Comparison of ENCODE assay signal across 22 cellular contexts in the genomic region with DNA sequence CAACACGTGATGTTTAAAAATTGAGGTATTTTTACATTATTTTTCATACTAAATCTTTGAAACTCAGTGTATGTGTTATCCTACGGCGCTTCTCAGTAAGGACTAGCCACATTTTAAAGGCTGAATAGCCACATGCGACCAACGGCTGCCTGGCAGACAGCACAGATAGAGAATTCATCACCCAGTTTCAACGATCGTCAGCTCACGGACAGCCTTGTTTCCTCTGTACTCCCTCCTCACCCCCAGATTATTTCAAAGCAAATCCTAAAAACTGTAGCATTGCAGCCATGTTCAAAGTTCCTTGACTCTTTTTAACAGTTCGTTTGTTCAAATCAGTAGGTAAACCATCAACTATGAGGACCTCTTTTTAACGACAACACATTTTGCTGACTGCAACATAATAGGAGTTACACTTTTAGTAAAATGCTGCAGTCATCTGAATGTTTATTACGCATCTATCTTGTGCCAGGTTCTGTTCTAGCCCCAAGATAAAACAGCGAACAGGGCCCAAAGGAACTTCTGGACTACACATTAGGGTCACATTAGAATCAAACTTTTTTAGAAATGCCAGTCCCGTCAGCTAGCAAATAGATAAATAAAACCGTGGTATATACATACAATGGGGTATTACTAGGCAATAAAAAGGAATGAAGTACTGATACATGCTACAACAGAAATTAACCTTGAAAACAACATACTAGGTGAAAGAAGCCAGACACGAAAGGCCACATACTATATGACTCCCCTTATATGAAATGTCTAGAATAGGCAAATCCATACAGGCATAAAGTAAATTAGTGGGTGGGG. TPM values are rescaled to one million over a fixed set of nuclear protein-coding genes. Genes with fewer than 3 reads are reported as not detected.
DNase-seq lines count a peak whose midpoint lies in the region; ATAC-seq, FAIRE-seq and TF ChIP-seq lines count a peak whose summit lies in the region.
"Had no signal": no experiment of that assay in that cellular context is flagged by ENCODE, and none has a peak within 500 bp of the region (broad histone marks: within the 10 kb centered on the region; RNA-seq: fewer than 3 reads in every experiment).

No MANE protein-coding gene starts in this region.

- no peak for TF ChIP-seq POLR2A in HepG2 (IDR thresholded peaks at IDR 0.05; ENCODE audit: insufficient read depth in 1 of 2, low read depth in 2 of 2, low read length in 2 of 2)
- no peak for TF ChIP-seq POLR2A in right lobe of liver (IDR thresholded peaks at IDR 0.05)

- H3K4me1 Mint-ChIP-seq in astrocyte (ENCODE audit: low read depth, unreplicated experiment) = peaks cover 67% of the 10 kb centered on the region
- peaks cover 32% of the 10 kb centered on the region for H3K4me1 Mint-ChIP-seq in Caco-2 (ENCODE audit: low read depth, unreplicated experiment)

- no peak for TF ChIP-seq CTCF in HepG2 (CRISPR knock-in tag; IDR thresholded peaks at IDR 0.05)
- TF ChIP-seq CTCF in right lobe of liver (IDR thresholded peaks at IDR 0.05) = no peak
- TF ChIP-seq CTCF in OCI-LY1 (IDR thresholded peaks at IDR 0.05; ENCODE audit: low read length) = no peak
- TF ChIP-seq CTCF in astrocyte (IDR thresholded peaks at IDR 0.05; ENCODE audit: insufficient read depth, low read depth, low read length) = no peak
- no peak for TF ChIP-seq CTCF in smooth muscle cell (IDR thresholded peaks at IDR 0.05; ENCODE audit: borderline replicate concordance, insufficient read depth, poor library complexity, severe bottlenecking)
- no peak for TF ChIP-seq CTCF in Caco-2 (IDR thresholded peaks at IDR 0.05; ENCODE audit: insufficient read depth in 1 of 2, low read depth in 1 of 2, low read length in 1 of 2, severe bottlenecking in 1 of 2, unreplicated experiment in 1 of 2)

- H3K9me2 ChIP-seq in OCI-LY1 (ENCODE audit: low read depth, low read length) = no peaks in the 10 kb centered on the region

- ATAC-seq in HepG2 = peak; percentile 56
- ATAC-seq in right lobe of liver = no peak
- no peak for ATAC-seq in GM21423 (IDR thresholded peaks at IDR 0.05; ENCODE audit: unreplicated experiment)
- no peak for ATAC-seq in HG03342 (IDR thresholded peaks at IDR 0.05; ENCODE audit: unreplicated experiment)

- H2AFZ ChIP-seq in HepG2 (ENCODE audit: low read length) (no peak overlapping the region), OCI-LY1 (ENCODE audit: low read length) (no peak overlapping the region), astrocyte (ENCODE audit: low read depth, low read length) (no peak overlapping the region), smooth muscle cell (ENCODE audit: low read depth) (no peak overlapping the region)

- no peaks in the 10 kb centered on the region for H3K27me3 Mint-ChIP-seq in astrocyte (ENCODE audit: low read depth, unreplicated experiment)
- no peaks in the 10 kb centered on the region for H3K27me3 Mint-ChIP-seq in Caco-2 (ENCODE audit: insufficient read depth, unreplicated experiment)
- H3K27me3 Mint-ChIP-seq: CD4-positive, alpha-beta memory T cell had no signal

- H3K4me1 ChIP-seq in HepG2 (ENCODE audit: insufficient read depth, low read length) (peaks cover 81% of the 10 kb centered on the region), right lobe of liver (peaks cover 0 to under 1% (median under 1%) of the 10 kb centered on the region in 4 donors), OCI-LY1 (ENCODE audit: insufficient read depth, low read length, severe bottlenecking) (peaks cover 94% of the 10 kb centered on the region), astrocyte (ENCODE audit: insufficient read depth, low read length) (peaks cover 51% of the 10 kb centered on the region), smooth muscle cell (ENCODE audit: low read depth) (peaks cover 34% of the 10 kb centered on the region), Caco-2 (peaks cover 20% of the 10 kb centered on the region)

- H3F3A ChIP-seq in OCI-LY1 (ENCODE audit: insufficient read depth, low read length) = no peaks in the 10 kb centered on the region
- H3F3A ChIP-seq in smooth muscle cell (ENCODE audit: low read depth) = no peaks in the 10 kb centered on the region

- TF ChIP-seq EP300 in HepG2 (IDR thresholded peaks at IDR 0.05; ENCODE audit: low read depth in 2 of 2, low read length in 2 of 2) = no peak
- TF ChIP-seq EP300 in HepG2 (CRISPR knock-in tag; IDR thresholded peaks at IDR 0.05; ENCODE audit: borderline replicate concordance) = no peak

- H3K4me3 ChIP-seq in HepG2 (replicated peaks in 1 of 3; ENCODE audit: insufficient read depth in 1 of 3, low read depth in 2 of 3, low read length in 3 of 3) = peak overlapping the region; percentile 13 to 45 (median 36); a peak in 3 of 6 replicates
- no peak overlapping the region for H3K4me3 ChIP-seq in right lobe of liver
- H3K4me3 ChIP-seq in OCI-LY1 (ENCODE audit: low read depth, low read length, poor library complexity, severe bottlenecking) = peak overlapping the region; percentile 74
- no peak overlapping the region for H3K4me3 ChIP-seq in astrocyte (ENCODE audit: insufficient read depth, low read depth, low read length)
- no peak overlapping the region for H3K4me3 ChIP-seq in smooth muscle cell
- no peak overlapping the region for H3K4me3 ChIP-seq in Caco-2 (ENCODE audit: low read depth, low read length)

- H4K20me1 ChIP-seq in HepG2 (ENCODE audit: insufficient read depth, low read length) = no peaks in the 10 kb centered on the region
- no peaks in the 10 kb centered on the region for H4K20me1 ChIP-seq in OCI-LY1 (ENCODE audit: insufficient read depth, low read length)
- peaks cover 10% of the 10 kb centered on the region for H4K20me1 ChIP-seq in astrocyte (ENCODE audit: insufficient read depth, low read length)
- no peaks in the 10 kb centered on the region for H4K20me1 ChIP-seq in smooth muscle cell (ENCODE audit: low read depth)

- BruUV-seq in HepG2 (replicated peaks; lab: Mats Ljungman, UMichigan) = no TSS peak
- BruUV-seq in Caco-2 (replicated peaks; lab: Mats Ljungman, UMichigan) = no TSS peak

- H3K79me2 ChIP-seq in HepG2 (ENCODE audit: insufficient read depth, low read length) (peaks cover 98% of the 10 kb centered on the region), OCI-LY1 (ENCODE audit: insufficient read depth, low read length) (peaks cover 99% of the 10 kb centered on the region), astrocyte (ENCODE audit: insufficient read depth, low read length) (peaks cover 95% of the 10 kb centered on the region), smooth muscle cell (ENCODE audit: low read depth) (peaks cover 24% of the 10 kb centered on the region)

- H3K36me3 ChIP-seq in HepG2 (replicated peaks in 1 of 2; ENCODE audit: control insufficient read depth in 1 of 2, insufficient read depth in 2 of 2, low read length in 2 of 2) = no peaks in the 10 kb centered on the region
- no peaks in the 10 kb centered on the region for H3K36me3 ChIP-seq in right lobe of liver
- H3K36me3 ChIP-seq in OCI-LY1 (ENCODE audit: insufficient read depth, low read length) = peaks cover 26% of the 10 kb centered on the region
- no peaks in the 10 kb centered on the region for H3K36me3 ChIP-seq in astrocyte (ENCODE audit: insufficient read depth, low read length)
- no peaks in the 10 kb centered on the region for H3K36me3 ChIP-seq in smooth muscle cell (ENCODE audit: low read depth)
- no peaks in the 10 kb centered on the region for H3K36me3 ChIP-seq in Caco-2 (ENCODE audit: control insufficient read depth, insufficient read depth, low read length)
- H3K36me3 ChIP-seq: BE2C had no signal

- in situ Hi-C loops in HepG2 (cut with HindIII; ENCODE audit: extremely low pct_ligation_motif_present, low pct_unique_long_range_greater_than_20kb) = no loop called here

- FAIRE-seq in HepG2 (lab: Jason Lieb, UNC) (no peak), astrocyte (lab: Jason Lieb, UNC) (no peak)

- POLR2A ChIA-PET in HepG2 (lab: Yijun Ruan, JAX) = no interaction called here
- POLR2A ChIA-PET in Caco-2 (lab: Charles Lee) = no interaction called here

- no peak overlapping the region for H3K4me3 Mint-ChIP-seq in astrocyte (ENCODE audit: unreplicated experiment)
- H3K4me3 Mint-ChIP-seq in Caco-2 (ENCODE audit: unreplicated experiment) = no peak overlapping the region

- TF ChIP-seq RAD21 in HepG2 (CRISPR knock-in tag; IDR thresholded peaks at IDR 0.05) = no peak

- H3K9ac ChIP-seq in HepG2 (ENCODE audit: insufficient read depth, low read depth, low read length) = peak overlapping the region; percentile 35; the same call in 1 of the 2 replicates
- peak overlapping the region; percentile 8; the same call in 1 of the 2 replicates for H3K9ac ChIP-seq in OCI-LY1 (ENCODE audit: low read length)
- H3K9ac ChIP-seq in astrocyte (ENCODE audit: low read length) = no peak overlapping the region
- no peak overlapping the region for H3K9ac ChIP-seq in smooth muscle cell (ENCODE audit: low read depth)

- H3K27ac ChIP-seq in HepG2 (ENCODE audit: extremely low read length, insufficient read depth, low read length) (peak overlapping the region; percentile 54), right lobe of liver (no peak overlapping the region), OCI-LY1 (ENCODE audit: low read depth, low read length, poor library complexity, severe bottlenecking) (peak overlapping the region; percentile 55), astrocyte (ENCODE audit: low read depth, low read length) (no peak overlapping the region), smooth muscle cell (ENCODE audit: low read depth) (peak overlapping the region; percentile 99)

- no peaks in the 10 kb centered on the region; a peak in 1 of 5 replicates for H3K27me3 ChIP-seq in HepG2 (ENCODE audit: control insufficient read depth in 1 of 2, insufficient read depth in 2 of 2, low read length in 2 of 2)
- H3K27me3 ChIP-seq in right lobe of liver = peaks cover 0 to 6% of the 10 kb centered on the region in 2 donors
- no peaks in the 10 kb centered on the region for H3K27me3 ChIP-seq in OCI-LY1 (ENCODE audit: insufficient read depth, low read length)
- H3K27me3 ChIP-seq in astrocyte (ENCODE audit: insufficient read depth, low read length) = no peaks in the 10 kb centered on the region
- H3K27me3 ChIP-seq in smooth muscle cell (ENCODE audit: low read depth) = peaks cover 5% of the 10 kb centered on the region
- H3K27me3 ChIP-seq in Caco-2 (replicated peaks; ENCODE audit: control insufficient read depth, insufficient read depth, low read length) = no peaks in the 10 kb centered on the region
- H3K27me3 ChIP-seq: BE2C had no signal

- peak overlapping the region; percentile 34 for H3K27ac Mint-ChIP-seq in astrocyte (ENCODE audit: unreplicated experiment)
- no peak overlapping the region for H3K27ac Mint-ChIP-seq in Caco-2 (ENCODE audit: unreplicated experiment)

- H3K9me3 Mint-ChIP-seq in astrocyte (ENCODE audit: unreplicated experiment) (no peaks in the 10 kb centered on the region), Caco-2 (ENCODE audit: unreplicated experiment) (no peaks in the 10 kb centered on the region)
- H3K9me3 Mint-ChIP-seq: CD4-positive, alpha-beta memory T cell had no signal

- no peaks in the 10 kb centered on the region for H3K9me3 ChIP-seq in HepG2 (ENCODE audit: low read length)
- H3K9me3 ChIP-seq in right lobe of liver = no peaks in the 10 kb centered on the region
- no peaks in the 10 kb centered on the region for H3K9me3 ChIP-seq in OCI-LY1 (ENCODE audit: low read length)
- no peaks in the 10 kb centered on the region for H3K9me3 ChIP-seq in astrocyte (ENCODE audit: insufficient read depth, low read depth, low read length)
- H3K9me3 ChIP-seq in smooth muscle cell (replicated peaks; ENCODE audit: low read depth) = no peaks in the 10 kb centered on the region
- no peaks in the 10 kb centered on the region for H3K9me3 ChIP-seq in Caco-2
- H3K9me3 ChIP-seq: BE2C had no signal

- CTCF ChIA-PET in HepG2 (lab: Yijun Ruan, JAX; ENCODE audit: low intra/inter-chr PET ratio, low total read pairs) (no interaction called here), Caco-2 (lab: Charles Lee) (no interaction called here)

- intact Hi-C loops in HepG2 (cut with micrococcal nuclease; ENCODE audit: unreplicated experiment) = loop anchor here (1.0 kb wide), 1 partner anchor 154 kb away; no protein-coding TSS in a partner anchor
- intact Hi-C loops in right lobe of liver (cut with DNase I) = no loop called here
- intact Hi-C loops in Caco-2 (cut with micrococcal nuclease; ENCODE audit: unreplicated experiment) = no loop called here

- peak overlapping the region; percentile 61 for H3K4me2 ChIP-seq in HepG2 (ENCODE audit: low read depth, low read length)
- peak overlapping the region; percentile 89 for H3K4me2 ChIP-seq in OCI-LY1 (ENCODE audit: low read length)
- no peak overlapping the region for H3K4me2 ChIP-seq in astrocyte (ENCODE audit: low read length)
- no peak overlapping the region for H3K4me2 ChIP-seq in smooth muscle cell

- 44% methylated on average over 15 of the region's 15 CpGs for WGBS in HepG2 (ENCODE audit: low lambda C conversion rate)
- WGBS in right lobe of liver (ENCODE audit: insufficient coverage, low coverage, low lambda C conversion rate, missing lambda C conversion rate) = 74% methylated on average over 15 of the region's 15 CpGs
- WGBS in smooth muscle cell (ENCODE audit: low lambda C conversion rate) = 87% methylated on average over 15 of the region's 15 CpGs

- H3K36me3 Mint-ChIP-seq in astrocyte (ENCODE audit: low read depth, unreplicated experiment) (peaks cover 3% of the 10 kb centered on the region), Caco-2 (ENCODE audit: insufficient read depth, unreplicated experiment) (peaks cover 15% of the 10 kb centered on the region)

- DNase-seq in HepG2 (ENCODE audit: low spot score) = peak; percentile 23
- DNase-seq in right lobe of liver = no peak
- no peak for DNase-seq in astrocyte (ENCODE audit: low read depth)
- DNase-seq in smooth muscle cell (lab: John Stamatoyannopoulos, UW; ENCODE audit: unreplicated experiment) = no peak
- no peak for DNase-seq in Caco-2
- DNase-seq: BE2C; CD4-positive, alpha-beta memory T cell; DMS53; H7; KG1; NCI-H1048; NCI-H1436; NCI-H1930; NCI-H446 treated with DMSO at 0.1 percent for 48 hours; NCI-H748 treated with DMSO at 0.1 percent for 48 hours; NK-92 treated with Interleukin-12 subunit alpha and Interleukin-12 subunit beta, amount 100 ng/mL, for 24 hours; OCI-M1; RPMI8226; SIG-M5 had no signal

RNA-seq across cellular contexts. Expression of a gene that starts 5.7 kb away (rescaled TPM):
- total RNA-seq in HepG2 (2016; rRNA removed; fragmentation: Illumina TruSeq; extraction: Trizol) (26.4 and 28.9 TPM in 2 replicates), right lobe of liver (1 to 10 TPM in 5 of 6 experiments, under 1 TPM in 1; 0.70 to 8.2 (median 2.4) TPM), astrocyte (51.6 and 62.9 TPM in 2 replicates), smooth muscle cell (11.9 and 16.3 TPM in 2 replicates), Caco-2 (2022) (43.9 and 45.1 TPM in 2 replicates)
- 6.6 and 7.4 TPM in 2 replicates for total RNA-seq in HepG2 (2016; cell fraction: cytosol; rRNA removed; fragmentation: Illumina TruSeq; extraction: Trizol; ENCODE audit: low read depth)
- total RNA-seq in HepG2 (2016; cell fraction: insoluble cytoplasmic fraction; rRNA removed; fragmentation: Illumina TruSeq; extraction: Trizol) = 22.4 and 26.0 TPM in 2 replicates
- 11.1 and 11.2 TPM in 2 replicates for total RNA-seq in HepG2 (2016; cell fraction: membrane; rRNA removed; fragmentation: Illumina TruSeq; extraction: Trizol)
- 39.7 and 41.7 TPM in 2 replicates for total RNA-seq in HepG2 (2016; cell fraction: nucleus; rRNA removed; fragmentation: Illumina TruSeq; extraction: Trizol)
- polyA plus RNA-seq in HepG2 (2011; rRNA removed) (8.8 and 9.7 TPM in 2 replicates), smooth muscle cell (6.2 and 8.3 TPM in 2 replicates)
- polyA plus RNA-seq in HepG2 (2011; cell fraction: cytosol; rRNA removed) = 3.7 and 4.4 TPM in 2 replicates
- polyA plus RNA-seq in HepG2 (2011; cell fraction: nucleus; rRNA removed) = 22.4 and 23.2 TPM in 2 replicates
- 7.1 and 8.1 TPM in 2 replicates for polyA plus RNA-seq in HepG2 (2012)
- 1.5 and 1.8 TPM in 2 replicates for polyA plus RNA-seq in HepG2 (2016; cell fraction: cytosol; fragmentation: Illumina TruSeq; extraction: Trizol; ENCODE audit: low read depth)
- 16.7 and 19.5 TPM in 2 replicates for polyA plus RNA-seq in HepG2 (2016; cell fraction: insoluble cytoplasmic fraction; fragmentation: Illumina TruSeq; extraction: Trizol; ENCODE audit: low read depth)
- 4.2 and 4.7 TPM in 2 replicates for polyA plus RNA-seq in HepG2 (2016; cell fraction: membrane; fragmentation: Illumina TruSeq; extraction: Trizol; ENCODE audit: low read depth)
- 65.6 and 72.4 TPM in 2 replicates for polyA plus RNA-seq in HepG2 (2016; cell fraction: nucleus; fragmentation: Illumina TruSeq; extraction: Trizol; ENCODE audit: insufficient read depth, low read depth)
- 15.3 and 17.6 TPM in 2 replicates for polyA minus RNA-seq in HepG2 (2011; rRNA and poly(A)+ RNA removed; ENCODE audit: low replicate concordance)
- polyA minus RNA-seq in HepG2 (2011; cell fraction: cytosol; rRNA and poly(A)+ RNA removed) = 8.8 and 11.6 TPM in 2 replicates
- 43.5 and 49.5 TPM in 2 replicates for polyA minus RNA-seq in HepG2 (2011; cell fraction: nucleus; rRNA and poly(A)+ RNA removed)

Comparison
In these comparisons a context has a peak if more than half of its experiments do, and no peak if none do; other contexts are left out.
1. H3K27ac ChIP-seq: peak in HepG2 (single experiment), OCI-LY1 (single experiment) and smooth muscle cell (single experiment); none in right lobe of liver (0 of 3) and astrocyte (single experiment).
2. H3K4me3 ChIP-seq: peak in HepG2 (3 of 3) and OCI-LY1 (single experiment); none in right lobe of liver (0 of 3), astrocyte (single experiment), smooth muscle cell (single experiment) and Caco-2 (single experiment).
3. H3K4me2 ChIP-seq: peak in HepG2 (single experiment) and OCI-LY1 (single experiment); none in astrocyte (single experiment) and smooth muscle cell (single experiment).
4. H3K9ac ChIP-seq: peak in HepG2 (single experiment) and OCI-LY1 (single experiment); none in astrocyte (single experiment) and smooth muscle cell (single experiment).